18 cellular contexts compared by ENCODE assay signal in the genomic region with DNA sequence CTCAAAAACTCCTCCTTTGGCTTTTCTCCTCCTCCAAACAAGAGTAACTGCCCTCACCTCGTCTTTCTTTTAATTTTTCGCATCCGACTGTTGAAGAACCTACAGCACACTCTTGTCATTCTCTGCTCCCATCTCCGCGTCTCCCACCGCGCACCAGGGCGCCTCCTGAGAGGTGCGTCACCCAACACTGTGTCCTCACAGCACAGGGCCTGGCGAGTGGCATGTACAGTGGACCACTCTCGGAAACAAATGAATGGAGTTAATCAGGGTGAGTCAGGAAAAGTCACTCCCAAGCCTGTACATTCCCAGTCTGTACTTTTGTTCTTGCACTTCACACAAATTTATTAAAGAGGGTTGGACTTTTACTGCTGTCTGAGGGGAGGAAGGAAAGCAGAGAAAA. TPM values are rescaled to one million over a fixed set of nuclear protein-coding genes. Genes with fewer than 3 reads are reported as not detected.
DNase-seq lines count a peak whose midpoint lies in the region; ATAC-seq and TF ChIP-seq lines count a peak whose summit lies in the region.
"Had no signal": no experiment of that assay in that cellular context is flagged by ENCODE, and none has a peak within 500 bp of the region (broad histone marks: within the 10 kb centered on the region; RNA-seq: fewer than 3 reads in every experiment).

No MANE protein-coding gene starts in this region.

- H3K27me3 Mint-ChIP-seq in WTC11 (ENCODE audit: low read depth) = peaks cover 52% of the 10 kb centered on the region
- peaks cover 77% of the 10 kb centered on the region for H3K27me3 Mint-ChIP-seq in nephron progenitor cell (ENCODE audit: low read depth, poor library complexity)
- peaks cover 26 to 50% (median 44%) of the 10 kb centered on the region in 5 donors for H3K27me3 Mint-ChIP-seq in naive thymus-derived CD4-positive, alpha-beta T cell

- H3K36me3 ChIP-seq in BE2C (no peaks in the 10 kb centered on the region), heart right ventricle (no peaks in the 10 kb centered on the region)
- H3K36me3 ChIP-seq in naive thymus-derived CD4-positive, alpha-beta T cell (ENCODE audit: control insufficient read depth in 2 of 3, insufficient read depth in 3 of 3, low read length in 3 of 3) = no peaks in the 10 kb centered on the region
- H3K36me3 ChIP-seq: SJSA1 had no signal

- ATAC-seq in WTC11 = peak; percentile 48
- peak in 3 of 8 donors; percentile 41 to 69 (median 44) for ATAC-seq in heart right ventricle
- ATAC-seq in HG02588 (IDR thresholded peaks at IDR 0.05; ENCODE audit: unreplicated experiment) = no peak
- no peak for ATAC-seq in GM18870 (IDR thresholded peaks at IDR 0.05; ENCODE audit: unreplicated experiment)
- ATAC-seq in naive thymus-derived CD4-positive, alpha-beta T cell = no peak
- ATAC-seq: naive thymus-derived CD8-positive, alpha-beta T cell had no signal

- TF ChIP-seq CTCF in BE2C (IDR thresholded peaks at IDR 0.05; ENCODE audit: low read depth, low read length) = no peak
- TF ChIP-seq CTCF in WTC11 (IDR thresholded peaks at IDR 0.05) = no peak
- no peak for TF ChIP-seq CTCF in heart right ventricle (IDR thresholded peaks at IDR 0.05)
- no peak for TF ChIP-seq CTCF in nephron progenitor cell (IDR thresholded peaks at IDR 0.05)

- H3K4me3 Mint-ChIP-seq in WTC11 = peak overlapping the region; percentile 69
- peak overlapping the region; percentile 83 for H3K4me3 Mint-ChIP-seq in nephron progenitor cell
- no peak overlapping the region for H3K4me3 Mint-ChIP-seq in naive thymus-derived CD4-positive, alpha-beta T cell
- H3K4me3 Mint-ChIP-seq: naive thymus-derived CD8-positive, alpha-beta T cell had no signal

- H3K4me1 ChIP-seq in BE2C (no peaks in the 10 kb centered on the region), heart right ventricle (peaks cover 0 to 6% (median 0%) of the 10 kb centered on the region in 9 donors)
- no peaks in the 10 kb centered on the region for H3K4me1 ChIP-seq in naive thymus-derived CD4-positive, alpha-beta T cell (ENCODE audit: control insufficient read depth in 2 of 2, insufficient read depth in 2 of 2, low read length in 2 of 2)
- H3K4me1 ChIP-seq: SJSA1 had no signal

- H3K9me3 ChIP-seq in BE2C (no peaks in the 10 kb centered on the region), heart right ventricle (peaks cover 0 to 4% (median 0%) of the 10 kb centered on the region in 11 donors)
- H3K9me3 ChIP-seq in naive thymus-derived CD4-positive, alpha-beta T cell (ENCODE audit: control insufficient read depth in 2 of 3, low read length in 3 of 3) = no peaks in the 10 kb centered on the region
- H3K9me3 ChIP-seq: SJSA1 had no signal

- H3K4me3 ChIP-seq in BE2C (ENCODE audit: low read depth, low read length) (peak overlapping the region; percentile 51), heart right ventricle (peak overlapping the region in 8 of 10 donors; percentile 21 to 47 (median 38))
- no peak overlapping the region for H3K4me3 ChIP-seq in naive thymus-derived CD4-positive, alpha-beta T cell (ENCODE audit: low read length)
- H3K4me3 ChIP-seq: SJSA1 had no signal

- peaks cover 10% of the 10 kb centered on the region for H3K4me1 Mint-ChIP-seq in WTC11
- H3K4me1 Mint-ChIP-seq in nephron progenitor cell = peaks cover 6% of the 10 kb centered on the region
- H3K4me1 Mint-ChIP-seq in naive thymus-derived CD4-positive, alpha-beta T cell = peaks cover 0 to 7% (median 0%) of the 10 kb centered on the region in 7 donors

- no peak overlapping the region for H3K27ac Mint-ChIP-seq in WTC11
- H3K27ac Mint-ChIP-seq in nephron progenitor cell = no peak overlapping the region
- H3K27ac Mint-ChIP-seq in naive thymus-derived CD4-positive, alpha-beta T cell = no peak overlapping the region
- H3K27ac Mint-ChIP-seq: naive thymus-derived CD8-positive, alpha-beta T cell had no signal

- H3K9me3 Mint-ChIP-seq in WTC11 (no peaks in the 10 kb centered on the region), nephron progenitor cell (peaks cover 16% of the 10 kb centered on the region)
- H3K9me3 Mint-ChIP-seq in naive thymus-derived CD4-positive, alpha-beta T cell = peaks cover 0 to 6% (median 0%) of the 10 kb centered on the region in 11 donors

- WGBS in heart right ventricle, 2 donors = 13% methylated on average over 11 of the region's 11 CpGs

- H3K27me3 ChIP-seq in BE2C = peaks cover 14% of the 10 kb centered on the region
- peaks cover 0 to 71% (median 49%) of the 10 kb centered on the region in 7 donors for H3K27me3 ChIP-seq in heart right ventricle
- H3K27me3 ChIP-seq in naive thymus-derived CD4-positive, alpha-beta T cell (ENCODE audit: control insufficient read depth in 2 of 2, insufficient read depth in 2 of 2, low read length in 2 of 2) = peaks cover 0 to 5% of the 10 kb centered on the region in 2 donors

- intact Hi-C loops in heart right ventricle (cut with DNase I) = no loop called here
- intact Hi-C loops in naive thymus-derived CD4-positive, alpha-beta T cell (cut with micrococcal nuclease) = no loop called here

- POLR2A ChIA-PET in WTC11 (lab: Charles Lee) = no interaction called here
- POLR2A ChIA-PET in naive thymus-derived CD4-positive, alpha-beta T cell (lab: Charles Lee) = no interaction called here

- no peaks in the 10 kb centered on the region for H3K36me3 Mint-ChIP-seq in WTC11
- no peaks in the 10 kb centered on the region for H3K36me3 Mint-ChIP-seq in nephron progenitor cell (ENCODE audit: low read depth)
- peaks cover 0 to 3% (median 0%) of the 10 kb centered on the region in 5 donors for H3K36me3 Mint-ChIP-seq in naive thymus-derived CD4-positive, alpha-beta T cell
- H3K36me3 Mint-ChIP-seq: naive thymus-derived CD8-positive, alpha-beta T cell had no signal

- peak overlapping the region in 2 of 10 donors; percentile 30 to 44 for H3K27ac ChIP-seq in heart right ventricle
- no peak overlapping the region for H3K27ac ChIP-seq in naive thymus-derived CD4-positive, alpha-beta T cell (ENCODE audit: low read depth, low read length)
- H3K27ac ChIP-seq: SJSA1 had no signal

- DNase-seq in BE2C (no peak), WTC11 (ENCODE audit: low spot score) (no peak), heart right ventricle (no peak), nephron progenitor cell (peak; percentile 12), HK-2 (ENCODE audit: unreplicated experiment) (no peak)
- no peak for DNase-seq in naive thymus-derived CD4-positive, alpha-beta T cell
- DNase-seq: activated CD4-positive, CD25-positive, alpha-beta regulatory T cell; amygdala; HCEC 1CT; naive thymus-derived CD8-positive, alpha-beta T cell; NCI-H1436 treated with DMSO at 0.1 percent for 48 hours; NCI-H774; stimulated activated CD4-positive, alpha-beta T cell treated with anti-CD3 and anti-CD28 coated beads, Interleukin-12 subunit alpha, Interleukin-12 subunit beta, amount 100 ng/mL, for 4 hours had no signal

- CTCF ChIA-PET in WTC11 (lab: Charles Lee) = interaction anchor here (0.6 to 2.1 kb wide), 2 partner anchors 21 to 241 kb away, joined by 3 to 6 read pairs; no protein-coding TSS in a partner anchor
- CTCF ChIA-PET in naive thymus-derived CD4-positive, alpha-beta T cell (lab: Charles Lee) = no interaction called here

TF ChIP-seq in WTC11, 78 proteins besides CTCF, POLR2A, EP300 and RAD21 (continues in another document):
- TF ChIP-seq TEAD1 (CRISPR knock-in tag; IDR thresholded peaks at IDR 0.05) = no peak
- TF ChIP-seq E2F5 (CRISPR knock-in tag; IDR thresholded peaks at IDR 0.05) = no peak
- TF ChIP-seq RORB (CRISPR knock-in tag; IDR thresholded peaks at IDR 0.05) = no peak
- TF ChIP-seq NR1H2 (CRISPR knock-in tag; IDR thresholded peaks at IDR 0.05) = no peak
- TF ChIP-seq PRRX2 (CRISPR knock-in tag; IDR thresholded peaks at IDR 0.05) = no peak
- TF ChIP-seq, protein P1, sequence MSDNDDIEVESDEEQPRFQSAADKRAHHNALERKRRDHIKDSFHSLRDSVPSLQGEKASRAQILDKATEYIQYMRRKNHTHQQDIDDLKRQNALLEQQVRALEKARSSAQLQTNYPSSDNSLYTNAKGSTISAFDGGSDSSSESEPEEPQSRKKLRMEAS (CRISPR knock-in tag; IDR thresholded peaks at IDR 0.05) = no peak
- TF ChIP-seq IRF1 (CRISPR knock-in tag; IDR thresholded peaks at IDR 0.05) = no peak
- TF ChIP-seq, protein P2, sequence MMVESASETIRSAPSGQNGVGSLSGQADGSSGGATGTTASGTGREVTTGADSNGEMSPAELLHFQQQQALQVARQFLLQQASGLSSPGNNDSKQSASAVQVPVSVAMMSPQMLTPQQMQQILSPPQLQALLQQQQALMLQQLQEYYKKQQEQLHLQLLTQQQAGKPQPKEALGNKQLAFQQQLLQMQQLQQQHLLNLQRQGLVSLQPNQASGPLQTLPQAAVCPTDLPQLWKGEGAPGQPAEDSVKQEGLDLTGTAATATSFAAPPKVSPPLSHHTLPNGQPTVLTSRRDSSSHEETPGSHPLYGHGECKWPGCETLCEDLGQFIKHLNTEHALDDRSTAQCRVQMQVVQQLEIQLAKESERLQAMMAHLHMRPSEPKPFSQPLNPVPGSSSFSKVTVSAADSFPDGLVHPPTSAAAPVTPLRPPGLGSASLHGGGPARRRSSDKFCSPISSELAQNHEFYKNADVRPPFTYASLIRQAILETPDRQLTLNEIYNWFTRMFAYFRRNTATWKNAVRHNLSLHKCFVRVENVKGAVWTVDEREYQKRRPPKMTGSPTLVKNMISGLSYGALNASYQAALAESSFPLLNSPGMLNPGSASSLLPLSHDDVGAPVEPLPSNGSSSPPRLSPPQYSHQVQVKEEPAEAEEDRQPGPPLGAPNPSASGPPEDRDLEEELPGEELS (CRISPR knock-in tag; IDR thresholded peaks at IDR 0.05) = no peak
- TF ChIP-seq ETV6 (CRISPR knock-in tag; IDR thresholded peaks at IDR 0.05) = no peak
- TF ChIP-seq CREM (CRISPR knock-in tag; IDR thresholded peaks at IDR 0.05) = no peak

RNA-seq across cellular contexts. Expression of gene COL6A6, which starts 0.6 kb away (rescaled TPM):
- 0.22 TPM for polyA plus RNA-seq in BE2C (2012; ENCODE audit: insufficient read depth, insufficient read length, low read depth)
- total RNA-seq in WTC11 (2021) = 0.09 to 0.11 TPM (median 0.09 TPM) in 3 replicates
- 1 to 10 TPM in 6 of 10 donors, under 1 TPM in 4; 0.30 to 2.5 (median 1.1) TPM for total RNA-seq in heart right ventricle
- polyA plus RNA-seq in heart right ventricle = 1 to 10 TPM; 1.1 to 2.2 TPM
- under 1 TPM in 1 of 5 experiments, not detected in 4; 0.05 TPM for total RNA-seq in naive thymus-derived CD4-positive, alpha-beta T cell
- polyA plus RNA-seq in naive thymus-derived CD4-positive, alpha-beta T cell = not detected
- total RNA-seq: endothelial cell of umbilical vein; naive thymus-derived CD8-positive, alpha-beta T cell; SJSA1 had no signal
- polyA plus RNA-seq: AG04450; endothelial cell of umbilical vein; naive thymus-derived CD8-positive, alpha-beta T cell had no signal

Comparison
In these comparisons a context has a peak if more than half of its experiments do, and no peak if none do; other contexts are left out.
1. H3K4me3 Mint-ChIP-seq: peak in WTC11 (single experiment) and nephron progenitor cell (single experiment); none in naive thymus-derived CD4-positive, alpha-beta T cell (0 of 10).